In the genomic region with DNA sequence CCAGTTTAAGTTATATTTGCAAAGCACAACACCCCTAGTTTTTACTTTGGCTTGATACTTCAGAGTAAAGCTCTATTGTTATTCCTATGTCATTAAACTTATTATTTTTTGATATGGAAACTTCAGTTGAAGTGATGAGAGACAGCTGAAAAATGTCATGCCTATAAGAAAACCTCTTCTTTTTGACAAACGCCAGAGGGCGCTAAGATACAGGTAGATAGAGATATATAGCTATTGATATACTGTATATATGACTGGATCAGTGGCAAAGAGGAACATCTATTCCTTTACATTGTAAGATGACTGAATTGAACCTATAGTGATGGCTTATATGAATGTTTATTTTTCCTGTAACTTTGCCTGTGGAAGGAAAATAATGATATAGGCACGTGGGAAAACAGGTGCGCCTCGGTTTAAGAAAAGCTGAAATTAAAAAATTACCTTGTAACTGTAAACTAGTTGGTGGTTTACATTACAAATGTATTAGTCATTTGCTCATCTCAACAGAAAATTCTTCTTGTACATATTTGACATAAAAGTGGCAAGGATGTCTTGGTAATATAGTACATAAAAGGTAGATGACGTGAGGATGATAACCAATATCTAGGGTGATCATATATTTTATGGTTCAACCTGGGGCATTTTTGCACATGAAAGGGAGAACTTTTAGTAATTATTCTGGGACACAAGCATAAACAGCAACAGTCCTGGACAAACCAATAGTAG, we compare ENCODE assay signal across 8 cellular contexts.
DNase-seq lines count a peak whose midpoint lies in the region; ATAC-seq and TF ChIP-seq lines count a peak whose summit lies in the region.

No MANE protein-coding gene starts in this region.

- intact Hi-C loops in activated B cell treated with CpG ODN at 0.5 μM for 24 hours (cut with micrococcal nuclease) = loop anchor here (1.0 to 2.0 kb wide), 7 partner anchors 132 to 1756 kb away; no protein-coding TSS in a partner anchor

- no peak overlapping the region for H2AK5ac ChIP-seq in neuronal stem cell (ENCODE audit: low read depth, low read length)

- H2AFZ ChIP-seq in fibroblast of lung (ENCODE audit: low read length) (no peak overlapping the region), neuronal stem cell (ENCODE audit: low read length) (no peak overlapping the region)

- H4K91ac ChIP-seq in neuronal stem cell (ENCODE audit: low read depth, low read length, poor library complexity) = no peak overlapping the region

- H3K4me2 ChIP-seq in fibroblast of lung (ENCODE audit: extremely low read depth, insufficient read depth, low read length) (no peak overlapping the region), neuronal stem cell (ENCODE audit: insufficient read depth, low read length, poor library complexity, severe bottlenecking) (no peak overlapping the region)

- H3K79me2 ChIP-seq in fibroblast of lung (ENCODE audit: control insufficient read depth, insufficient read depth, low read length) = no peaks in the 10 kb centered on the region

- no peak overlapping the region for H3K4me3 Mint-ChIP-seq in CD8-positive, alpha-beta memory T cell
- H3K4me3 Mint-ChIP-seq in activated B cell treated with CpG ODN at 0.5 μM for 24 hours = no peak overlapping the region

- H2BK5ac ChIP-seq in neuronal stem cell (ENCODE audit: low read length) = no peak overlapping the region

- no peak for TF ChIP-seq CTCF in activated B cell treated with CpG ODN at 0.5 μM for 24 hours (IDR thresholded peaks at IDR 0.05)
- TF ChIP-seq CTCF in fibroblast of lung (conservative IDR thresholded peaks at IDR 0.05 in 1 of 2, IDR thresholded peaks at IDR 0.05 in 1 of 2; ENCODE audit: low read depth in 1 of 2, low read length in 2 of 2) = peak in 1 of 2 donors; percentile 59

- no peak overlapping the region for H3K4me3 ChIP-seq in CD8-positive, alpha-beta memory T cell (ENCODE audit: low read length)
- no peak overlapping the region for H3K4me3 ChIP-seq in fibroblast of lung (replicated peaks in 1 of 4; ENCODE audit: control extremely low read depth in 1 of 4, insufficient read depth in 1 of 4, low read depth in 3 of 4, low read length in 4 of 4)
- H3K4me3 ChIP-seq in neuronal stem cell (ENCODE audit: low read length in 2 of 2) = no peak overlapping the region

- H3K27ac ChIP-seq in CD8-positive, alpha-beta memory T cell (ENCODE audit: low read depth, low read length) = no peak overlapping the region
- H3K27ac ChIP-seq in fibroblast of lung (ENCODE audit: insufficient read depth, low read length) = no peak overlapping the region
- no peak overlapping the region for H3K27ac ChIP-seq in neuronal stem cell (replicated peaks; ENCODE audit: low read length)

- H4K20me1 ChIP-seq in fibroblast of lung (ENCODE audit: control insufficient read depth, extremely low read depth, insufficient read depth, low read length) = no peaks in the 10 kb centered on the region

- H3K36me3 ChIP-seq in CD8-positive, alpha-beta memory T cell (ENCODE audit: insufficient read depth, low read length) = no peaks in the 10 kb centered on the region
- H3K36me3 ChIP-seq in fibroblast of lung (ENCODE audit: control insufficient read depth, insufficient read depth, low read length) (peaks cover 25% of the 10 kb centered on the region), neuronal stem cell (replicated peaks in 1 of 2; ENCODE audit: control insufficient read depth in 2 of 2, insufficient read depth in 2 of 2, low read length in 2 of 2) (no peaks in the 10 kb centered on the region)

- POLR2A ChIA-PET in CD8-positive, alpha-beta memory T cell (lab: Charles Lee) = no interaction called here
- POLR2A ChIA-PET in activated B cell treated with CpG ODN at 0.5 μM for 24 hours (lab: Charles Lee) = interaction anchor here (1.0 kb wide), 1 partner anchor 1679 kb away, joined by 3 read pairs; no protein-coding TSS in a partner anchor

- no peak overlapping the region for H4K8ac ChIP-seq in neuronal stem cell (ENCODE audit: low read depth, low read length)

- no peak overlapping the region for H2BK12ac ChIP-seq in neuronal stem cell (ENCODE audit: low read length)

- no peak overlapping the region for H3K18ac ChIP-seq in neuronal stem cell (ENCODE audit: low read length)

- H3K36me3 Mint-ChIP-seq in CD8-positive, alpha-beta memory T cell = no peaks in the 10 kb centered on the region
- no peaks in the 10 kb centered on the region for H3K36me3 Mint-ChIP-seq in activated B cell treated with CpG ODN at 0.5 μM for 24 hours (ENCODE audit: low read depth)

- ATAC-seq in GM18873 (IDR thresholded peaks at IDR 0.05; ENCODE audit: low FRiP score, unreplicated experiment) = peak; percentile 60
- peak; percentile 73 for ATAC-seq in HG03342 (IDR thresholded peaks at IDR 0.05; ENCODE audit: unreplicated experiment)
- ATAC-seq in activated B cell treated with CpG ODN at 0.5 μM for 24 hours (ENCODE audit: low read depth) = peak; percentile 57

- H3K14ac ChIP-seq in neuronal stem cell (ENCODE audit: low read length) = no peak overlapping the region

- no peak overlapping the region for H3K4ac ChIP-seq in neuronal stem cell (ENCODE audit: low read length)

- no peaks in the 10 kb centered on the region for H3K9me3 Mint-ChIP-seq in CD8-positive, alpha-beta memory T cell
- no peaks in the 10 kb centered on the region for H3K9me3 Mint-ChIP-seq in activated B cell treated with CpG ODN at 0.5 μM for 24 hours

- no peak overlapping the region for H2BK120ac ChIP-seq in neuronal stem cell (ENCODE audit: low read depth, low read length)

- no peak overlapping the region for H3K27ac Mint-ChIP-seq in CD8-positive, alpha-beta memory T cell
- H3K27ac Mint-ChIP-seq in activated B cell treated with CpG ODN at 0.5 μM for 24 hours = no peak overlapping the region

- H3K4me1 ChIP-seq in CD8-positive, alpha-beta memory T cell (ENCODE audit: insufficient read depth, low read length) = no peaks in the 10 kb centered on the region
- H3K4me1 ChIP-seq in fibroblast of lung (ENCODE audit: control insufficient read depth, extremely low read depth, insufficient read depth, low read length) (peaks cover 5% of the 10 kb centered on the region), neuronal stem cell (ENCODE audit: control insufficient read depth in 2 of 2, insufficient read depth in 1 of 2, low read depth in 1 of 2, low read length in 2 of 2) (peaks cover 0 to 3% of the 10 kb centered on the region in 2 donors)

- no peaks in the 10 kb centered on the region for H3K9me3 ChIP-seq in CD8-positive, alpha-beta memory T cell (ENCODE audit: low read length)
- H3K9me3 ChIP-seq in fibroblast of lung (ENCODE audit: control insufficient read depth, insufficient read depth, low read depth, low read length) (no peaks in the 10 kb centered on the region), neuronal stem cell (replicated peaks in 1 of 2; ENCODE audit: control insufficient read depth in 2 of 2, insufficient read depth in 1 of 2, low read depth in 1 of 2, low read length in 2 of 2) (no peaks in the 10 kb centered on the region)

- H3K4me1 Mint-ChIP-seq in CD8-positive, alpha-beta memory T cell = no peaks in the 10 kb centered on the region
- no peaks in the 10 kb centered on the region for H3K4me1 Mint-ChIP-seq in activated B cell treated with CpG ODN at 0.5 μM for 24 hours

- H3K27me3 ChIP-seq in CD8-positive, alpha-beta memory T cell (ENCODE audit: insufficient read depth, low read length, poor library complexity, severe bottlenecking) = peaks cover 4% of the 10 kb centered on the region
- no peaks in the 10 kb centered on the region for H3K27me3 ChIP-seq in fibroblast of lung (ENCODE audit: control insufficient read depth, insufficient read depth, low read length)
- no peaks in the 10 kb centered on the region for H3K27me3 ChIP-seq in neuronal stem cell (ENCODE audit: control insufficient read depth in 3 of 3, insufficient read depth in 3 of 3, low read depth in 1 of 3, low read length in 3 of 3)

- CTCF ChIA-PET in CD8-positive, alpha-beta memory T cell (lab: Charles Lee) = interaction anchor here (0.6 to 2.3 kb wide), 19 partner anchors 9 to 1735 kb away, joined by 3 to 21 read pairs (median 4); no protein-coding TSS in a partner anchor
- CTCF ChIA-PET in activated B cell treated with CpG ODN at 0.5 μM for 24 hours (lab: Charles Lee) = interaction anchor here (0.6 to 4.2 kb wide), 33 partner anchors 8 to 1757 kb away, joined by 3 to 47 read pairs (median 3); no protein-coding TSS in a partner anchor

- H2BK15ac ChIP-seq in neuronal stem cell (ENCODE audit: low read length) = no peak overlapping the region

- H3K79me1 ChIP-seq in neuronal stem cell (ENCODE audit: low read depth, low read length) = no peaks in the 10 kb centered on the region

- H3K27me3 Mint-ChIP-seq in CD8-positive, alpha-beta memory T cell = peaks cover 18 to 54% of the 10 kb centered on the region in 2 donors
- peaks cover 12% of the 10 kb centered on the region for H3K27me3 Mint-ChIP-seq in activated B cell treated with CpG ODN at 0.5 μM for 24 hours

- no peak overlapping the region for H3K23ac ChIP-seq in neuronal stem cell (ENCODE audit: low read depth, low read length, poor library complexity)

- no CpG with 5 or more reads among the region's 6 CpGs for WGBS in neuronal stem cell (ENCODE audit: extremely low coverage in 2 of 2, insufficient read length in 2 of 2, insufficient replicate concordance in 1 of 2), 2 donors

- H3K9ac ChIP-seq in fibroblast of lung (ENCODE audit: insufficient read depth, low read length) (no peak overlapping the region), neuronal stem cell (ENCODE audit: low read depth, low read length, poor library complexity) (no peak overlapping the region)

- peak; percentile 33 to 65 (median 51) for DNase-seq in CD8-positive, alpha-beta memory T cell
- DNase-seq in NCI-H345 (lab: John Stamatoyannopoulos, UW) (peak; percentile 83), activated B cell treated with CpG ODN at 0.5 μM for 24 hours (no peak), fibroblast of lung (ENCODE audit: low read depth in 2 of 2) (peak; percentile 81 to 93), neuronal stem cell (ENCODE audit: low spot score) (peak; percentile 51), cerebellar nuclear complex (lab: John Stamatoyannopoulos, UW) (no peak)

Comparison
In these comparisons a context has a peak if more than half of its experiments do, and no peak if none do; other contexts are left out.
1. DNase-seq: peak in CD8-positive, alpha-beta memory T cell (5 of 5), NCI-H345 (single experiment), fibroblast of lung (2 of 2) and neuronal stem cell (single experiment); none in activated B cell treated with CpG ODN at 0.5 μM for 24 hours (single experiment) and cerebellar nuclear complex (0 of 2).
2. Peak in every context shown above with its lines, with median percentiles within 50 percentile points of each other: ATAC-seq.